ENCODE assay signal across 19 cellular contexts in the genomic region with DNA sequence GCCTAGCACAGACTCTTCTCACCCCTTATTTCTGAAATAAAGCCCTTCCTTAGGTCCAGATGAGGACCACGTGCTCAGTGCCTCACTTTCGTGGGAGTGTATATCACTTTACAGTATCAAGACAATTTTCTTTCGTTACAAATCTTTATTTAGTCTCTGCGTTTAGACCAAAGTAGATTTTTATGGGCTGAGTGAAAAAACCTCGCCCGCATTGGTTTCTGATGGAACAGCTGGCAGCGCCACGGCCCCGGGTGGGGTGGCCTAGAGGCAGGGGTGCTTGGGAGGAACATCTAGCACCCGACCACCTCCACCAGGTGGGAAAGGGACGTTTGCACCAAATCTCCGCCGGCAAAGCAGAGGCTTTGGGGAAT. TPM values are rescaled to one million over a fixed set of nuclear protein-coding genes. Genes with fewer than 3 reads are reported as not detected.
DNase-seq lines count a peak whose midpoint lies in the region; ATAC-seq and TF ChIP-seq lines count a peak whose summit lies in the region.
"Had no signal": no experiment of that assay in that cellular context is flagged by ENCODE, and none has a peak within 500 bp of the region (broad histone marks: within the 10 kb centered on the region; RNA-seq: fewer than 3 reads in every experiment).

No MANE protein-coding gene starts in this region.

- H3K27me3 ChIP-seq in CD4-positive, alpha-beta T cell (ENCODE audit: control insufficient read depth, insufficient read depth, low read length) = peaks cover 100% of the 10 kb centered on the region
- H3K27me3 ChIP-seq in endodermal cell (ENCODE audit: control insufficient read depth, insufficient read depth, low read length, poor library complexity, severe bottlenecking) (peaks cover 100% of the 10 kb centered on the region), neural progenitor cell (peaks cover 100% of the 10 kb centered on the region), heart right ventricle (peaks cover 74 to 100% (median 100%) of the 10 kb centered on the region in 7 donors), adrenal gland (peaks cover 99% of the 10 kb centered on the region)

- no peak overlapping the region for H3K27ac ChIP-seq in CD4-positive, alpha-beta T cell (ENCODE audit: low read depth, low read length)
- H3K27ac ChIP-seq in endodermal cell (ENCODE audit: low read depth, low read length) = no peak overlapping the region
- H3K27ac ChIP-seq in neural progenitor cell = no peak overlapping the region
- H3K27ac ChIP-seq in heart right ventricle = no peak overlapping the region
- H3K27ac ChIP-seq in adrenal gland = no peak overlapping the region
- H3K27ac ChIP-seq: KMS-11, ovary, thyroid gland had no signal

- WGBS in endodermal cell (ENCODE audit: insufficient coverage in 1 of 2, insufficient read length in 1 of 2), 2 experiments = 8 to 10% methylated on average over 10 to 12 of the region's 13 CpGs
- WGBS in heart right ventricle, 2 donors = 8 to 12% methylated on average over 13 of the region's 13 CpGs
- WGBS in adrenal gland, 4 donors = 20 to 27% (median 24%) methylated on average over 13 of the region's 13 CpGs

- TF ChIP-seq POLR2A in adrenal gland (IDR thresholded peaks at IDR 0.05) = no peak

- H3K79me2 ChIP-seq in neural progenitor cell (ENCODE audit: low read depth) = no peaks in the 10 kb centered on the region

- peaks cover 86% of the 10 kb centered on the region for H3K27me3 Mint-ChIP-seq in CD4-positive, alpha-beta T cell
- H3K27me3 Mint-ChIP-seq in HFFc6 (ENCODE audit: insufficient read depth) (peaks cover 77% of the 10 kb centered on the region), endodermal cell (ENCODE audit: insufficient read depth) (peaks cover 100% of the 10 kb centered on the region), neural progenitor cell (ENCODE audit: insufficient read depth, low read depth) (peaks cover 91% of the 10 kb centered on the region)

- no peaks in the 10 kb centered on the region for H3K9me3 Mint-ChIP-seq in CD4-positive, alpha-beta T cell
- no peaks in the 10 kb centered on the region for H3K9me3 Mint-ChIP-seq in HFFc6
- H3K9me3 Mint-ChIP-seq in endodermal cell = no peaks in the 10 kb centered on the region
- H3K9me3 Mint-ChIP-seq in neural progenitor cell = peaks cover 2% of the 10 kb centered on the region
- H3K9me3 Mint-ChIP-seq: activated CD4-positive, alpha-beta T cell treated with anti-CD3 and anti-CD28 coated beads, Interleukin-2, amount 10 ng/mL, durations not matched to agents 24 days and 14 days; mesothelial cell of epicardium had no signal

- peaks cover 28% of the 10 kb centered on the region for H3F3A ChIP-seq in neural progenitor cell (ENCODE audit: low read depth)

- peaks cover 55% of the 10 kb centered on the region for H3K4me1 Mint-ChIP-seq in CD4-positive, alpha-beta T cell (ENCODE audit: low read depth)
- peaks cover 17% of the 10 kb centered on the region; the same call in 1 of the 2 replicates for H3K4me1 Mint-ChIP-seq in HFFc6 (ENCODE audit: low read depth)
- H3K4me1 Mint-ChIP-seq in endodermal cell = peaks cover 36% of the 10 kb centered on the region
- H3K4me1 Mint-ChIP-seq in neural progenitor cell = peaks cover 31% of the 10 kb centered on the region

- H2AFZ ChIP-seq in neural progenitor cell (replicated peaks) = no peak overlapping the region

- no peaks in the 10 kb centered on the region for H3K9me3 ChIP-seq in CD4-positive, alpha-beta T cell (ENCODE audit: control insufficient read depth, low read length)
- H3K9me3 ChIP-seq in endodermal cell (ENCODE audit: control insufficient read depth, low read length) (no peaks in the 10 kb centered on the region), neural progenitor cell (ENCODE audit: low read depth) (no peaks in the 10 kb centered on the region), heart right ventricle (no peaks in the 10 kb centered on the region), adrenal gland (replicated peaks in 1 of 3) (no peaks in the 10 kb centered on the region)
- H3K9me3 ChIP-seq: ovary, thyroid gland had no signal

- H3K9ac ChIP-seq in endodermal cell (ENCODE audit: extremely low read depth, low read length, poor library complexity, severe bottlenecking) (no peak overlapping the region), neural progenitor cell (no peak overlapping the region)
- H3K9ac ChIP-seq: KMS-11 had no signal

- CTCF ChIA-PET in CD4-positive, alpha-beta T cell (lab: Charles Lee) = no interaction called here

- DNase-seq in CD4-positive, alpha-beta T cell = no peak
- DNase-seq in HFFc6 (no peak), endodermal cell (peak; percentile 41), neural progenitor cell (ENCODE audit: low spot score) (no peak), NCI-H1694 treated with DMSO at 0.1 percent for 48 hours (lab: John Stamatoyannopoulos, UW) (no peak), heart right ventricle (no peak), adrenal gland (no peak)
- DNase-seq in stimulated activated CD8-positive, alpha-beta memory T cell treated with anti-CD3 and anti-CD28 coated beads, Interleukin-4, amount 100 ng/mL, for 48 hours = no peak
- DNase-seq: activated CD4-positive, alpha-beta T cell treated with anti-CD3 and anti-CD28 coated beads, Interleukin-2, amount 10 ng/mL, durations not matched to agents 24 days and 14 days; AML-193; DMS 273 treated with DMSO at 0.1 percent for 48 hours; effector CD4-positive, alpha-beta T cell; NCI-H1105; ovary; PC-3; stimulated activated CD4-positive, alpha-beta T cell treated with anti-CD3 and anti-CD28 coated beads, Interleukin-4, amount 100 ng/mL, for 1 hour; thyroid gland had no signal

- no peaks in the 10 kb centered on the region for H3K36me3 Mint-ChIP-seq in CD4-positive, alpha-beta T cell (ENCODE audit: low read depth)
- H3K36me3 Mint-ChIP-seq in HFFc6 (ENCODE audit: low read depth) (no peaks in the 10 kb centered on the region), endodermal cell (ENCODE audit: low read depth) (no peaks in the 10 kb centered on the region), neural progenitor cell (no peaks in the 10 kb centered on the region)
- H3K36me3 Mint-ChIP-seq: mesothelial cell of epicardium had no signal

- peak overlapping the region; percentile 48 for H3K4me3 Mint-ChIP-seq in CD4-positive, alpha-beta T cell
- no peak overlapping the region for H3K4me3 Mint-ChIP-seq in HFFc6
- no peak overlapping the region for H3K4me3 Mint-ChIP-seq in endodermal cell
- H3K4me3 Mint-ChIP-seq in neural progenitor cell = peak overlapping the region; percentile 17
- H3K4me3 Mint-ChIP-seq: activated CD4-positive, alpha-beta T cell treated with anti-CD3 and anti-CD28 coated beads, Interleukin-2, amount 10 ng/mL, durations not matched to agents 24 days and 14 days; mesothelial cell of epicardium had no signal

- TF ChIP-seq CTCF in CD4-positive, alpha-beta T cell (IDR thresholded peaks at IDR 0.05) = no peak
- TF ChIP-seq CTCF in HFFc6 (IDR thresholded peaks at IDR 0.05) = 0 out of 2 replicates have a peak, but pooled peaks have one; percentile 2
- TF ChIP-seq CTCF in endodermal cell (conservative IDR thresholded peaks at IDR 0.05) = no peak
- TF ChIP-seq CTCF in neural progenitor cell (IDR thresholded peaks at IDR 0.05) = no peak
- TF ChIP-seq CTCF in heart right ventricle (IDR thresholded peaks at IDR 0.05) = no peak
- no peak for TF ChIP-seq CTCF in adrenal gland (IDR thresholded peaks at IDR 0.05)

- H3K4me1 ChIP-seq in endodermal cell (ENCODE audit: control insufficient read depth, insufficient read depth, low read length) (peaks cover 14% of the 10 kb centered on the region), neural progenitor cell (peaks cover 40% of the 10 kb centered on the region), heart right ventricle (peaks cover 5 to 71% (median 39%) of the 10 kb centered on the region in 9 donors), adrenal gland (replicated peaks in 1 of 2) (peaks cover 3 to 23% of the 10 kb centered on the region in 2 donors)

- no peak for ATAC-seq in CD4-positive, alpha-beta T cell (ENCODE audit: poor library complexity)
- no peak for ATAC-seq in heart right ventricle
- ATAC-seq: PC-3 had no signal

- H3K4me3 ChIP-seq in endodermal cell (ENCODE audit: low read length) = no peak overlapping the region
- no peak overlapping the region for H3K4me3 ChIP-seq in neural progenitor cell
- no peak overlapping the region for H3K4me3 ChIP-seq in heart right ventricle
- H3K4me3 ChIP-seq in adrenal gland = no peak overlapping the region
- H3K4me3 ChIP-seq: ovary, thyroid gland had no signal

- no peaks in the 10 kb centered on the region for H3K36me3 ChIP-seq in endodermal cell (ENCODE audit: control insufficient read depth, insufficient read depth, low read length)
- no peaks in the 10 kb centered on the region for H3K36me3 ChIP-seq in neural progenitor cell
- H3K36me3 ChIP-seq in heart right ventricle = no peaks in the 10 kb centered on the region
- H3K36me3 ChIP-seq in adrenal gland (replicated peaks in 1 of 2) = no peaks in the 10 kb centered on the region
- H3K36me3 ChIP-seq: ovary, thyroid gland had no signal

- POLR2A ChIA-PET in CD4-positive, alpha-beta T cell (lab: Charles Lee) = no interaction called here

- H3K27ac Mint-ChIP-seq in CD4-positive, alpha-beta T cell = no peak overlapping the region
- H3K27ac Mint-ChIP-seq in HFFc6 (no peak overlapping the region), endodermal cell (no peak overlapping the region), neural progenitor cell (no peak overlapping the region)
- H3K27ac Mint-ChIP-seq: mesothelial cell of epicardium had no signal

- no peak overlapping the region for H3K4me2 ChIP-seq in neural progenitor cell
- H3K4me2 ChIP-seq: KMS-11 had no signal

- peaks cover 89% of the 10 kb centered on the region for H4K20me1 ChIP-seq in neural progenitor cell (ENCODE audit: low read depth)

- intact Hi-C loops in CD4-positive, alpha-beta T cell (cut with DNase I, micrococcal nuclease) = no loop called here
- intact Hi-C loops in heart right ventricle (cut with DNase I) (no loop called here), adrenal gland (cut with DNase I) (no loop called here)

RNA-seq across cellular contexts. Expression of a gene that starts 7.6 kb away (rescaled TPM):
- not detected for total RNA-seq in CD4-positive, alpha-beta T cell
- not detected for total RNA-seq in HFFc6 (2021; fragmentation: NEBNext Ultra II Directional; extraction: Animal tissue kit (Norgen Biotek cat#: 25700))
- total RNA-seq in endodermal cell (not detected), neural progenitor cell (ENCODE audit: low replicate concordance) (not detected in 2 replicates), heart right ventricle (under 1 TPM in 2 of 10 donors, not detected in 8; 0.15 to 0.16 TPM), adrenal gland (under 1 TPM in 4 of 8 donors, not detected in 4; 0.08 to 0.55 (median 0.33) TPM)
- not detected for polyA plus RNA-seq in endodermal cell (2013, experiment 1 of 2)
- polyA plus RNA-seq in endodermal cell (2013, experiment 2 of 2) = 0.04 TPM
- polyA plus RNA-seq in heart right ventricle (under 1 TPM in 1 of 2 donors, not detected in 1; 0.01 TPM), adrenal gland (under 1 TPM; 0.03 to 0.15 (median 0.08) TPM)
- total RNA-seq: mesothelial cell of epicardium, thyroid gland had no signal

Comparison
In these comparisons a context has a peak if more than half of its experiments do, and no peak if none do; other contexts are left out.
1. H3K4me3 Mint-ChIP-seq: peak in CD4-positive, alpha-beta T cell (single experiment) and neural progenitor cell (single experiment); none in HFFc6 (single experiment) and endodermal cell (single experiment).